1 cellular context compared by ENCODE assay signal in genomic region chr6:11847068-11847467, GRCh38.
TF ChIP-seq lines count a peak whose summit lies in the region.

No MANE protein-coding gene starts in this region.

TF ChIP-seq in K562, 482 proteins besides CTCF, POLR2A, EP300 and RAD21 (continued from another document):
- TF ChIP-seq ZNF280A (IDR thresholded peaks at IDR 0.05; ENCODE audit: low read depth, partially characterized antibody) (peak; percentile 36), TRIM24 (IDR thresholded peaks at IDR 0.05) (peak in 1 of 2 experiments; percentile 47; a peak in 1 of 4 replicates), ZFP36 (IDR thresholded peaks at IDR 0.05; ENCODE audit: low read depth, low read length, partially characterized antibody) (peak; percentile 56), ZNF431 (CRISPR knock-in tag; IDR thresholded peaks at IDR 0.05) (peak; percentile 99)
